In the genomic region with DNA sequence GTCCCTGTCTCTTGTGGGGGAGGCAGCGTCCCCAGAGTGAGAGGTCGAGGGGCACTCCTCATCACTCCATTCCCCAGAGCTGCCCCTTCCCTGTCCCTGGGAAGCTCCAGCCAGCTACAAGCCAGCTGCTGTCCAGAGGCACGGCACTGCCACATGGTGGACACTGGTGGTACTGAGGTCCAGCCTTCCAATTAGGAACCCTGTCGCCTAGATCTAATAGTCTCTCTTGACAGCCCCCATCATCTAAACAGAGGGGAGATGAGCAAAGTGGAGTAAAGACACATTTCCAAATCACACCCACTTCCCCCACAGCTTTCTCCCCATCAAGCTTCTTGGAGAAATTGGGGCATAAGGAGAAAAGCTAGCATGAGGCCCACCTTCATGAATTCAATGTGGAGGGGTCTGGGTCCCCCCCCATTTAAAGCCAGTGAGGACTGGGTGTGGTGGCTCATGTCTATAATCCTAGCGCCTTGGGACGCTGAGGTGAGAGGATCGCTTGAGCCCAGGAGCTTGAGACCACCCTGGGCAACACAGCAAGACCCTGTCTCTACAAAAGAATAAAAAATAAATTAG, we compare ENCODE assay signal across 8 cellular contexts. TPM values are rescaled to one million over a fixed set of nuclear protein-coding genes. Genes with fewer than 3 reads are reported as not detected.
A peak's percentile ranks its signal among the peaks of the same experiment; 100 is the strongest.
DNase-seq lines count a peak whose midpoint lies in the region; ATAC-seq and TF ChIP-seq lines count a peak whose summit lies in the region.

No MANE protein-coding gene starts in this region.

- H3K4me2 ChIP-seq in neural progenitor cell: no peak overlapping the region

- H3K9ac ChIP-seq in neural progenitor cell: no peak overlapping the region

- TF ChIP-seq CTCF in GM06990 (IDR thresholded peaks at IDR 0.05; ENCODE audit: insufficient read depth, low read length, poor library complexity, severe bottlenecking): peak; percentile 88
- TF ChIP-seq CTCF in foreskin keratinocyte (conservative IDR thresholded peaks at IDR 0.05): peak; percentile 92
- TF ChIP-seq CTCF in neural progenitor cell (IDR thresholded peaks at IDR 0.05): peak; percentile 89
- peak; percentile 73 to 86 (median 81) for TF ChIP-seq CTCF in vagina (IDR thresholded peaks at IDR 0.05)

- H3K4me3 ChIP-seq in GM06990 (replicated peaks; ENCODE audit: low read depth, low read length): no peak overlapping the region
- no peak overlapping the region for H3K4me3 ChIP-seq in neural progenitor cell
- no peak overlapping the region for H3K4me3 ChIP-seq in vagina

- H3K27me3 ChIP-seq in GM06990 (replicated peaks; ENCODE audit: control insufficient read depth, insufficient read depth, low read length) (no peaks in the 10 kb centered on the region), foreskin keratinocyte (no peaks in the 10 kb centered on the region), neural progenitor cell (no peaks in the 10 kb centered on the region), vagina (no peaks in the 10 kb centered on the region)

- no peaks in the 10 kb centered on the region for H4K20me1 ChIP-seq in neural progenitor cell (ENCODE audit: low read depth)

- H3K9me3 ChIP-seq in neural progenitor cell (ENCODE audit: low read depth): no peaks in the 10 kb centered on the region
- no peaks in the 10 kb centered on the region for H3K9me3 ChIP-seq in vagina

- peaks cover 29% of the 10 kb centered on the region for H3K4me1 Mint-ChIP-seq in neural progenitor cell

- no peaks in the 10 kb centered on the region for H3K79me2 ChIP-seq in neural progenitor cell (ENCODE audit: low read depth)

- intact Hi-C loops in vagina (cut with DNase I): loop anchor here (5.0 to 10.0 kb wide), 2 partner anchors 148 to 191 kb away; no protein-coding TSS in a partner anchor

- H3K27ac Mint-ChIP-seq in neural progenitor cell: no peak overlapping the region

- DNase-seq in GM06990 (ENCODE audit: extremely low read depth, insufficient read length) (no peak), NCI-H748 treated with DMSO at 0.1 percent for 48 hours (lab: John Stamatoyannopoulos, UW) (peak; percentile 24), foreskin keratinocyte (peak in 1 of 2 donors; percentile 32), neural progenitor cell (ENCODE audit: low spot score) (peak; percentile 89), vagina (ENCODE audit: extremely low spot score in 2 of 2) (no peak), epidermal melanocyte (ENCODE audit: insufficient read length, low spot score) (no peak)
- peak; percentile 39 for DNase-seq in activated CD8-positive, alpha-beta memory T cell treated with anti-CD3 and anti-CD28 coated beads, Interleukin-2, amount 50 U/mL, for 4 hours

- no peak overlapping the region for H3K27ac ChIP-seq in foreskin keratinocyte
- no peak overlapping the region for H3K27ac ChIP-seq in neural progenitor cell
- H3K27ac ChIP-seq in vagina: no peak overlapping the region

- H3K9me3 Mint-ChIP-seq in neural progenitor cell: no peaks in the 10 kb centered on the region

- no peaks in the 10 kb centered on the region for H3F3A ChIP-seq in neural progenitor cell (ENCODE audit: low read depth)

- peak; percentile 42 for ATAC-seq in HG02973 (IDR thresholded peaks at IDR 0.05; ENCODE audit: unreplicated experiment)
- ATAC-seq in foreskin keratinocyte: peak; percentile 66

- peak overlapping the region; percentile 65 for H2AFZ ChIP-seq in neural progenitor cell (replicated peaks)

- no peaks in the 10 kb centered on the region for H3K36me3 ChIP-seq in GM06990 (ENCODE audit: control insufficient read depth, insufficient read depth, low read length)
- H3K36me3 ChIP-seq in neural progenitor cell: no peaks in the 10 kb centered on the region
- no peaks in the 10 kb centered on the region for H3K36me3 ChIP-seq in vagina

- peaks cover 18% of the 10 kb centered on the region for H3K27me3 Mint-ChIP-seq in neural progenitor cell (ENCODE audit: insufficient read depth, low read depth)

- no peak for TF ChIP-seq POLR2A in vagina (IDR thresholded peaks at IDR 0.05)

- no peaks in the 10 kb centered on the region for H3K36me3 Mint-ChIP-seq in neural progenitor cell

- peaks cover 1% of the 10 kb centered on the region for H3K4me1 ChIP-seq in foreskin keratinocyte
- H3K4me1 ChIP-seq in neural progenitor cell: peaks cover 20% of the 10 kb centered on the region
- no peaks in the 10 kb centered on the region for H3K4me1 ChIP-seq in vagina

- no peak overlapping the region for H3K4me3 Mint-ChIP-seq in neural progenitor cell

RNA-seq across cellular contexts. Expression of a gene that starts 2.1 kb away (rescaled TPM):
- total RNA-seq in foreskin keratinocyte (0.07 TPM in 1 of 2 replicates, not detected in the other), neural progenitor cell (ENCODE audit: low replicate concordance) (2.6 TPM in 1 of 2 replicates, not detected in the other), vagina (not detected)
- 0.07 TPM in 1 of 2 replicates, not detected in the other for polyA plus RNA-seq in foreskin keratinocyte

RNA-seq across cellular contexts. Expression of a gene that starts 6.6 kb away (rescaled TPM):
- 2.8 and 3.8 TPM in 2 replicates for total RNA-seq in foreskin keratinocyte
- 3.2 and 4.4 TPM in 2 replicates for polyA plus RNA-seq in foreskin keratinocyte
- total RNA-seq in neural progenitor cell (ENCODE audit: low replicate concordance): 0.12 and 0.71 TPM in 2 replicates
- 0.25 TPM for total RNA-seq in vagina

RNA-seq across cellular contexts. Expression of a gene that starts 18.4 kb away (rescaled TPM):
- total RNA-seq in foreskin keratinocyte (not detected in 2 replicates), neural progenitor cell (ENCODE audit: low replicate concordance) (0.06 TPM in 1 of 2 replicates, not detected in the other), vagina (not detected)
- polyA plus RNA-seq in foreskin keratinocyte: not detected in 2 replicates

RNA-seq across cellular contexts. Expression of a gene that starts 22.2 kb away (rescaled TPM):
- total RNA-seq in foreskin keratinocyte: 20.8 and 22.3 TPM in 2 replicates
- 8.3 and 9.4 TPM in 2 replicates for polyA plus RNA-seq in foreskin keratinocyte
- 29.9 and 40.0 TPM in 2 replicates for total RNA-seq in neural progenitor cell (ENCODE audit: low replicate concordance)
- total RNA-seq in vagina: 44.2 TPM

RNA-seq across cellular contexts. Expression of a gene that starts 26.6 kb away (rescaled TPM):
- total RNA-seq in foreskin keratinocyte (0.10 TPM in 1 of 2 replicates, not detected in the other), neural progenitor cell (ENCODE audit: low replicate concordance) (0.62 TPM in 1 of 2 replicates, not detected in the other), vagina (28.7 TPM)
- polyA plus RNA-seq in foreskin keratinocyte: 0.07 TPM in 1 of 2 replicates, not detected in the other

Comparison
In these comparisons a context has a peak if more than half of its experiments do, and no peak if none do; other contexts are left out.
1. DNase-seq: peak in NCI-H748 treated with DMSO at 0.1 percent for 48 hours (single experiment), activated CD8-positive, alpha-beta memory T cell treated with anti-CD3 and anti-CD28 coated beads, Interleukin-2, amount 50 U/mL, for 4 hours (single experiment) and neural progenitor cell (single experiment); none in GM06990 (single experiment), vagina (0 of 2) and epidermal melanocyte (single experiment).
2. Peak in every context shown above with its lines, with median percentiles within 50 percentile points of each other: CTCF ChIP-seq.